ENCODE assay signal across 20 cellular contexts in the genomic region with DNA sequence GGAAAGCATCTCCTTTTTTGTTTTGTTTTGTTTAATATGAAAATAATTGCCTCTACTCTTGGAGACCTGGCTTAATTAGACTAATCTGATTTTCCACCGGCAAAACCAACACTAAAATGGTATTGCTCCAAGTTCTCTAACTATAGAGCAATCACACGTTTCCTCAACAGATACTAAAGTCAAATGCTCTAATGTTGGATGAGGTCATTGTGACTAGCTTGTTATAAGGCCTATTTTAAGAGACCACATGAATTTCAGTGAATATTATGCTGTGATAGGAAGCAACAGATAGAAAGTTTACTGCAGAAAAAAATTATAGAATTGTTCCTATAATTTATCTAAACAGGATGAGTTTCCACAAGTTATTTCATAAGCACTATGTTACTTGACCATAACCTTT. TPM values are rescaled to one million over a fixed set of nuclear protein-coding genes. Genes with fewer than 3 reads are reported as not detected.
A peak's percentile ranks its signal among the peaks of the same experiment; 100 is the strongest.
DNase-seq lines count a peak whose midpoint lies in the region; ATAC-seq, FAIRE-seq and TF ChIP-seq lines count a peak whose summit lies in the region.
"Had no signal": no experiment of that assay in that cellular context is flagged by ENCODE, and none has a peak within 500 bp of the region (broad histone marks: within the 10 kb centered on the region; RNA-seq: fewer than 3 reads in every experiment).

No MANE protein-coding gene starts in this region.

- intact Hi-C loops in heart right ventricle (cut with DNase I) = loop anchor here in 1 of 10 donors (10.0 kb wide), 1 partner anchor 632 kb away; no protein-coding TSS in a partner anchor
- intact Hi-C loops in left cardiac atrium (cut with DNase I) = no loop called here
- intact Hi-C loops in sciatic nerve (cut with DNase I) = no loop called here

- no peak overlapping the region for H3K4me2 ChIP-seq in GM23248 (ENCODE audit: unreplicated experiment)
- H3K4me2 ChIP-seq: BLaER1 treated with 17β-estradiol and CSF1 and Interleukin-3, amounts not matched to agents 10 nM and 100 nM; GM23338 had no signal

- DNase-seq in heart right ventricle = no peak
- no peak for DNase-seq in left cardiac atrium
- DNase-seq in GM23248 = peak; percentile 2
- peak; percentile 0 for DNase-seq in bronchial epithelial cell (ENCODE audit: low read depth)
- no peak for DNase-seq in sciatic nerve (ENCODE audit: low spot score)
- DNase-seq in NCI-H2107 treated with DMSO at 0.1 percent for 48 hours (lab: John Stamatoyannopoulos, UW; ENCODE audit: unreplicated experiment) = no peak
- DNase-seq in DMS114 treated with DMSO at 0.1 percent for 48 hours (lab: John Stamatoyannopoulos, UW; ENCODE audit: unreplicated experiment) = no peak
- DNase-seq: ACHN; Calu3; CD4-positive, CD25-positive, alpha-beta regulatory T cell; DMS 273 treated with DMSO at 0.1 percent for 48 hours; H7 had no signal

- H2AFZ ChIP-seq in GM23248 = no peak overlapping the region
- H2AFZ ChIP-seq: GM23338 had no signal

- no peaks in the 10 kb centered on the region for H3K36me3 ChIP-seq in heart right ventricle
- H3K36me3 ChIP-seq in GM23248 (ENCODE audit: low read depth) = no peaks in the 10 kb centered on the region
- H3K36me3 ChIP-seq in bronchial epithelial cell (ENCODE audit: control insufficient read depth, insufficient read depth, low read length) = no peaks in the 10 kb centered on the region
- H3K36me3 ChIP-seq: BLaER1 treated with 17β-estradiol and CSF1 and Interleukin-3, amounts not matched to agents 10 nM and 100 nM had no signal

- H4K20me1 ChIP-seq in GM23248 (ENCODE audit: insufficient read depth) = no peaks in the 10 kb centered on the region
- H4K20me1 ChIP-seq: BLaER1 treated with 17β-estradiol and CSF1 and Interleukin-3, amounts not matched to agents 10 nM and 100 nM had no signal

- no peaks in the 10 kb centered on the region for H3K27me3 ChIP-seq in heart right ventricle
- no peaks in the 10 kb centered on the region for H3K27me3 ChIP-seq in GM23248 (replicated peaks; ENCODE audit: insufficient read depth)
- H3K27me3 ChIP-seq in bronchial epithelial cell (ENCODE audit: control insufficient read depth, insufficient read depth, low read length) = no peaks in the 10 kb centered on the region
- H3K27me3 ChIP-seq: BLaER1 treated with 17β-estradiol and CSF1 and Interleukin-3, amounts not matched to agents 10 nM and 100 nM had no signal

- no peaks in the 10 kb centered on the region for H3K79me2 ChIP-seq in GM23248 (ENCODE audit: insufficient read depth)

- H3K9me3 ChIP-seq in heart right ventricle = no peaks in the 10 kb centered on the region
- H3K9me3 ChIP-seq in GM23248 (ENCODE audit: low read depth) = no peaks in the 10 kb centered on the region
- H3K9me3 ChIP-seq: BLaER1 treated with 17β-estradiol and CSF1 and Interleukin-3, amounts not matched to agents 10 nM and 100 nM had no signal

- peak in 5 of 8 donors; percentile 24 to 78 (median 52) for ATAC-seq in heart right ventricle
- ATAC-seq in left cardiac atrium = no peak
- peak; percentile 20 for ATAC-seq in sciatic nerve
- no peak for ATAC-seq in HG03460 (IDR thresholded peaks at IDR 0.05; ENCODE audit: unreplicated experiment)
- ATAC-seq: GM12878, GM23338 had no signal

- H3K4me3 ChIP-seq in heart right ventricle (no peak overlapping the region), GM23248 (no peak overlapping the region), bronchial epithelial cell (ENCODE audit: low read depth, low read length) (no peak overlapping the region)
- H3K4me3 ChIP-seq: BLaER1 treated with 17β-estradiol and CSF1 and Interleukin-3, amounts not matched to agents 10 nM and 100 nM; GM12878; GM23338 had no signal

- no peak for FAIRE-seq in bronchial epithelial cell (lab: Jason Lieb, UNC)
- FAIRE-seq: GM12878, GM18507 had no signal

- 13 to 14% methylated on average over 2 of the region's 2 CpGs for WGBS in heart right ventricle, 2 donors
- WGBS in GM23248 (ENCODE audit: low coverage in 1 of 2, low lambda C conversion rate in 2 of 2, missing lambda C conversion rate in 2 of 2), 2 experiments = 47 to 49% methylated on average over 2 of the region's 2 CpGs

- TF ChIP-seq CTCF in heart right ventricle (IDR thresholded peaks at IDR 0.05) = no peak
- no peak for TF ChIP-seq CTCF in bronchial epithelial cell (IDR thresholded peaks at IDR 0.05; ENCODE audit: insufficient read depth, low read length, severe bottlenecking)

- H3F3A ChIP-seq in GM23248 (ENCODE audit: insufficient read depth) = no peaks in the 10 kb centered on the region

- in situ Hi-C loops in GM23248 (cut with MboI) = no loop called here

- H3K9ac ChIP-seq in GM23248 = no peak overlapping the region
- H3K9ac ChIP-seq: BLaER1 treated with 17β-estradiol and CSF1 and Interleukin-3, amounts not matched to agents 10 nM and 100 nM had no signal

- H3K27ac ChIP-seq in heart right ventricle (peak overlapping the region in 3 of 10 donors; percentile 32 to 61 (median 42)), GM23248 (no peak overlapping the region)
- H3K27ac ChIP-seq: BLaER1 treated with 17β-estradiol and CSF1 and Interleukin-3, amounts not matched to agents 10 nM and 100 nM had no signal

- H3K9me2 ChIP-seq in GM23248 (ENCODE audit: insufficient read depth) = no peaks in the 10 kb centered on the region

- H3K4me1 ChIP-seq in heart right ventricle (peaks cover 0 to 25% (median 15%) of the 10 kb centered on the region in 9 donors), GM23248 (ENCODE audit: insufficient read depth) (no peaks in the 10 kb centered on the region)

RNA-seq across cellular contexts. Expression of gene CCDC196, which starts 3.3 kb away (rescaled TPM):
- not detected for total RNA-seq in heart right ventricle
- polyA plus RNA-seq in heart right ventricle = not detected
- total RNA-seq in left cardiac atrium = not detected
- total RNA-seq in GM23248 (2014; rRNA removed; shearing (Covaris generic)) = not detected in 2 replicates
- polyA plus RNA-seq in GM23248 (2016; fragmentation: Nextera tagmentation; extraction: Ambion mirVana) = not detected in 2 replicates
- not detected in 2 replicates for total RNA-seq in bronchial epithelial cell
- not detected for total RNA-seq in sciatic nerve
- total RNA-seq: A172; Calu3; CD4-positive, CD25-positive, alpha-beta regulatory T cell; G401; GM12878; GM23338; H7; HT1080 had no signal
- polyA plus RNA-seq: CD4-positive, CD25-positive, alpha-beta regulatory T cell had no signal

RNA-seq across cellular contexts. Expression of gene GPHN, which starts 25.1 kb away (rescaled TPM):
- total RNA-seq in heart right ventricle (10 to 100 TPM; 24.2 to 45.7 (median 32.2) TPM), left cardiac atrium (10 to 100 TPM; 19.9 to 27.8 TPM), bronchial epithelial cell (11.8 and 12.9 TPM in 2 replicates), sciatic nerve (24.4 TPM)
- polyA plus RNA-seq in heart right ventricle (10 to 100 TPM; 12.2 to 48.0 TPM), GM23248 (2016; fragmentation: Nextera tagmentation; extraction: Ambion mirVana) (8.5 and 9.3 TPM in 2 replicates)
- 7.0 and 7.6 TPM in 2 replicates for total RNA-seq in GM23248 (2014; rRNA removed; shearing (Covaris generic))

Comparison
In these comparisons a context has a peak if more than half of its experiments do, and no peak if none do; other contexts are left out.
1. ATAC-seq: peak in heart right ventricle (5 of 8) and sciatic nerve (single experiment); none in left cardiac atrium (0 of 2) and HG03460 (single experiment).
2. DNase-seq: peak in GM23248 (single experiment) and bronchial epithelial cell (single experiment); none in heart right ventricle (0 of 2), left cardiac atrium (single experiment), sciatic nerve (single experiment), NCI-H2107 treated with DMSO at 0.1 percent for 48 hours (single experiment) and DMS114 treated with DMSO at 0.1 percent for 48 hours (single experiment).